In the genomic region with DNA sequence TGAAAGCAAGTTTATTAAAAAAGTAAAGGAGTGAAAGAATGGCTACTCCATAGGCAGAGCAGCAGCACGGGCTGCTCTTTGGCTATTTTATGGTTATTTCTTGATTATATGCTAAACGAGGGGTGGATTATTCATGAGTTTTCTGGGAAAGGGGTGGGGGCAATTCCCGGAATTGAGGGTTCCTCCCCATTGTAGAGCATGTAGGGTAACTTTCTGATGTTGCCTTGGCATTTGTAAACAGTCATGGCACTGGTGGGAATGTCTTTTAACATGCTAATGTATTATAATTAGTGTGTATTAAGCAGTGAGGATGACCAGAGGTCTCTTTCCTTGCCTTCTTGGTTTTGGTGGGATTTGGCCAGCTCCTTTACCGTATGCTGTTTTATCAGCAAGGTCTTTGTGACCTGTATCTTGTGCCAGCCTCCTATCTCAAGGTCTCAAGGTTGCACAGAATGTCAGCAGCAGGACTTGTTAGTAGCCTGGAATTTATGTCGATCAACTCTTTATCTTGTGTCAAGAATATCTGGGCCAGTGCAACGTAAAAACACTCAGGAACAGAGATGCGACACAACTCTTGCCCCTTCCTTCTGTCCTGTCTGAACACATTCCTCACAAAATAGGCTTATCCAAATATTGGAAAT, we compare ENCODE assay signal across 15 cellular contexts.
"Had no signal": no experiment of that assay in that cellular context is flagged by ENCODE, and none has a peak within 500 bp of the region (broad histone marks: within the 10 kb centered on the region; RNA-seq: fewer than 3 reads in every experiment).

No MANE protein-coding gene starts in this region.

- H3K4me1 Mint-ChIP-seq: activated B cell treated with CpG ODN at 0.5 μM for 24 hours; activated naive CD4-positive, alpha-beta T cell treated with anti-CD3 and anti-CD28 coated beads, Interleukin-2, amount 50 U/mL, for 24 hours; nephron; stimulated activated naive CD8-positive, alpha-beta T cell treated with anti-CD3 and anti-CD28 coated beads, Interleukin-15, amount 100 ng/mL, for 72 hours; T-helper 17 cell had no signal

- H3K9me3 ChIP-seq: breast epithelium, ovary had no signal

- H3K9me3 Mint-ChIP-seq: activated naive CD4-positive, alpha-beta T cell treated with anti-CD3 and anti-CD28 coated beads, Interleukin-2, amount 50 U/mL, for 24 hours; nephron had no signal

- H3K4me3 ChIP-seq: breast epithelium, ovary had no signal

- H3K27me3 ChIP-seq: breast epithelium, ovary had no signal

- H3K27ac ChIP-seq: breast epithelium, ovary had no signal

- H3K4me3 Mint-ChIP-seq: activated B cell treated with CpG ODN at 0.5 μM for 24 hours; activated naive CD4-positive, alpha-beta T cell treated with anti-CD3 and anti-CD28 coated beads, Interleukin-2, amount 50 U/mL, for 24 hours; nephron; stimulated activated naive CD8-positive, alpha-beta T cell treated with anti-CD3 and anti-CD28 coated beads, Interleukin-15, amount 100 ng/mL, for 72 hours; T-helper 17 cell had no signal

- H3K4me1 ChIP-seq: breast epithelium had no signal

- DNase-seq: activated B cell treated with CpG ODN at 0.5 μM for 24 hours; activated CD4-positive, alpha-beta T cell treated with anti-CD3 and anti-CD28 coated beads, Interleukin-2, amount 50 U/mL, for 1 hour; activated effector memory CD4-positive, alpha-beta T cell treated with Interleukin-2 at 50 U/mL for 16 hours; activated T-cell treated with anti-CD3 and anti-CD28 coated beads, Interleukin-2, amount 50 U/mL, for 1 hour; amniotic stem cell; foreskin melanocyte; mammary epithelial cell; ovary; stimulated activated CD4-positive, alpha-beta T cell treated with anti-CD3 and anti-CD28 coated beads, Interleukin-4, amount 100 ng/mL, for 4 hours; stimulated activated naive CD8-positive, alpha-beta T cell treated with anti-CD3 and anti-CD28 coated beads, Interleukin-15, amount 100 ng/mL, for 72 hours; T-helper 17 cell had no signal

- H3K27me3 Mint-ChIP-seq: activated B cell treated with CpG ODN at 0.5 μM for 24 hours; activated naive CD4-positive, alpha-beta T cell treated with anti-CD3 and anti-CD28 coated beads, Interleukin-2, amount 50 U/mL, for 24 hours; stimulated activated naive CD8-positive, alpha-beta T cell treated with anti-CD3 and anti-CD28 coated beads, Interleukin-15, amount 100 ng/mL, for 72 hours; T-helper 17 cell had no signal

- H3K36me3 ChIP-seq: breast epithelium, ovary had no signal

- FAIRE-seq: colon had no signal

- ATAC-seq: stimulated activated naive CD8-positive, alpha-beta T cell treated with anti-CD3 and anti-CD28 coated beads, Interleukin-15, amount 100 ng/mL, for 72 hours; T-helper 17 cell had no signal

- H3K27ac Mint-ChIP-seq: activated B cell treated with CpG ODN at 0.5 μM for 24 hours; activated naive CD4-positive, alpha-beta T cell treated with anti-CD3 and anti-CD28 coated beads, Interleukin-2, amount 50 U/mL, for 24 hours; nephron; stimulated activated naive CD8-positive, alpha-beta T cell treated with anti-CD3 and anti-CD28 coated beads, Interleukin-15, amount 100 ng/mL, for 72 hours; T-helper 17 cell had no signal

- H3K36me3 Mint-ChIP-seq: activated naive CD4-positive, alpha-beta T cell treated with anti-CD3 and anti-CD28 coated beads, Interleukin-2, amount 50 U/mL, for 24 hours had no signal
